Comparison of ENCODE assay signal across 7 cellular contexts in the genomic region with DNA sequence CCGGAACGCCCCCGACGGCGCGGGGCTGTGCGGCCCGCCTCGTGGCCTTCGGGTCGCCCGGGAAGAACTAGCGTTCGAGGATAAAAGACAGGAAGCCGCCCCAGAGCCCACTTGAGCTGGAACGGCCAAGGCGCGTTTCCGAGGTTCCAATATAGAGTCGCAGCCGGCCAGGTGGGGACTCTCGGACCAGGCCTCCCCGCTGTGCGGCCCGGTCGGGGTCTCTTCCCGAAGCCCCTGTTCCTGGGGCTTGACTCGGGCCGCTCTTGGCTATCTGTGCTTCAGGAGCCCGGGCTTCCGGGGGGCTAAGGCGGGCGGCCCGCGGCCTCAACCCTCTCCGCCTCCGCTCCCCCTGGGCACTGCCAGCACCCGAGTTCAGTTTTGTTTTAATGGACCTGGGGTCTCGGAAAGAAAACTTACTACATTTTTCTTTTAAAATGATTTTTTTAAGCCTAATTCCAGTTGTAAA.
DNase-seq lines count a peak whose midpoint lies in the region; TF ChIP-seq lines count a peak whose summit lies in the region.

No MANE protein-coding gene starts in this region.

- H3K4me1 ChIP-seq in GM23248 (ENCODE audit: insufficient read depth) (peaks cover 19% of the 10 kb centered on the region), SJSA1 (replicated peaks) (peaks cover 9% of the 10 kb centered on the region), skeletal muscle tissue (ENCODE audit: control insufficient read depth in 3 of 3, insufficient read depth in 3 of 3, low read length in 3 of 3) (peaks cover 10 to 19% (median 17%) of the 10 kb centered on the region in 3 donors)

- H3F3A ChIP-seq in GM23248 (ENCODE audit: insufficient read depth), result peaks cover 20% of the 10 kb centered on the region

- 17 to 26% methylated on average over 27 to 39 of the region's 39 CpGs for WGBS in GM23248 (ENCODE audit: low coverage in 1 of 2, low lambda C conversion rate in 2 of 2, missing lambda C conversion rate in 2 of 2), 2 experiments

- H3K9me3 ChIP-seq in GM23248 (ENCODE audit: low read depth) (no peaks in the 10 kb centered on the region), SJSA1 (replicated peaks) (no peaks in the 10 kb centered on the region), skeletal muscle tissue (ENCODE audit: control insufficient read depth in 3 of 3, low read length in 3 of 3) (no peaks in the 10 kb centered on the region)

- H3K4me2 ChIP-seq in GM23248 (ENCODE audit: unreplicated experiment), result peak overlapping the region; percentile 83

- H3K4me3 ChIP-seq in GM23248 (peak overlapping the region; percentile 97), SJSA1 (peak overlapping the region; percentile 88), fibroblast of the aortic adventitia (ENCODE audit: low read depth, low read length) (peak overlapping the region; percentile 57), skeletal muscle tissue (ENCODE audit: low read length in 3 of 3) (peak overlapping the region; percentile 62 to 94 (median 76))

- H2AFZ ChIP-seq in GM23248, result peak overlapping the region; percentile 39

- H3K9me2 ChIP-seq in GM23248 (ENCODE audit: insufficient read depth), result no peaks in the 10 kb centered on the region

- H3K36me3 ChIP-seq in GM23248 (ENCODE audit: low read depth), result peaks cover 6% of the 10 kb centered on the region
- peaks cover 22% of the 10 kb centered on the region for H3K36me3 ChIP-seq in SJSA1
- H3K36me3 ChIP-seq in skeletal muscle tissue (ENCODE audit: control insufficient read depth in 3 of 3, insufficient read depth in 3 of 3, low read length in 3 of 3), result no peaks in the 10 kb centered on the region

- peak overlapping the region; percentile 100 for H3K9ac ChIP-seq in GM23248
- H3K9ac ChIP-seq in skeletal muscle tissue (ENCODE audit: low read depth in 1 of 3, low read length in 3 of 3), result peak overlapping the region in 2 of 3 donors; percentile 48 to 88

- peaks cover 37% of the 10 kb centered on the region for H3K79me2 ChIP-seq in GM23248 (ENCODE audit: insufficient read depth)

- in situ Hi-C loops in GM23248 (cut with MboI), result loop anchor here (10.0 to 25.0 kb wide), 5 partner anchors 155 to 1047 kb away; a partner anchor contains a TSS

- no peaks in the 10 kb centered on the region for H4K20me1 ChIP-seq in GM23248 (ENCODE audit: insufficient read depth)

- DNase-seq in GM23248 (no peak), SJSA1 (ENCODE audit: low read depth in 1 of 2, low spot score in 2 of 2) (peak in 1 of 2 experiments; percentile 91), fibroblast of the aortic adventitia (ENCODE audit: low read depth) (no peak), NAMALWA (ENCODE audit: low spot score) (no peak), NCI-H82 (lab: John Stamatoyannopoulos, UW) (no peak), anterior cingulate cortex (lab: John Stamatoyannopoulos, UW) (no peak)

- peak overlapping the region; percentile 99 for H3K27ac ChIP-seq in GM23248
- H3K27ac ChIP-seq in SJSA1, result peak overlapping the region; percentile 94
- H3K27ac ChIP-seq in skeletal muscle tissue (ENCODE audit: low read depth, low read length), result peak overlapping the region; percentile 95

- H3K27me3 ChIP-seq in GM23248 (replicated peaks; ENCODE audit: insufficient read depth), result no peaks in the 10 kb centered on the region
- no peaks in the 10 kb centered on the region for H3K27me3 ChIP-seq in SJSA1 (replicated peaks)
- peaks cover 0 to 20% (median 2%) of the 10 kb centered on the region in 3 donors for H3K27me3 ChIP-seq in skeletal muscle tissue (ENCODE audit: control insufficient read depth in 3 of 3, insufficient read depth in 3 of 3, low read length in 3 of 3)

- TF ChIP-seq CTCF in fibroblast of the aortic adventitia (IDR thresholded peaks at IDR 0.05; ENCODE audit: insufficient read depth, low read length), result no peak
